Comparison of ENCODE assay signal across 22 cellular contexts in genomic region chr13:68291595-68291994, GRCh38.
"Had no signal": no experiment of that assay in that cellular context is flagged by ENCODE, and none has a peak within 500 bp of the region (broad histone marks: within the 10 kb centered on the region; RNA-seq: fewer than 3 reads in every experiment).

No MANE protein-coding gene starts in this region.

- H3K79me2 ChIP-seq: parathyroid adenoma had no signal

- H2AFZ ChIP-seq: neural progenitor cell, parathyroid adenoma had no signal

- H3K4me2 ChIP-seq: neural progenitor cell had no signal

- H3K4me3 ChIP-seq: neural progenitor cell, ovary, psoas muscle, right lobe of liver, sigmoid colon, suprapubic skin, testis, tibial artery, transverse colon, upper lobe of right lung, uterus had no signal

- H3K27ac ChIP-seq: neural progenitor cell, ovary, parathyroid adenoma, psoas muscle, right lobe of liver, sigmoid colon, suprapubic skin, testis, tibial artery, transverse colon, upper lobe of right lung, uterus had no signal

- H3K9ac ChIP-seq: neural progenitor cell, parathyroid adenoma had no signal

- H3K36me3 ChIP-seq: neural progenitor cell, ovary, right lobe of liver, sigmoid colon, suprapubic skin, tibial artery, transverse colon, upper lobe of right lung, uterus had no signal

- DNase-seq: natural killer cell; occipital lobe; ovary; right lobe of liver; sigmoid colon; small intestine; stimulated activated CD4-positive, alpha-beta T cell treated with anti-CD3 and anti-CD28 coated beads, Interleukin-15, amount 100 ng/mL, for 24 hours; stimulated activated CD4-positive, alpha-beta T cell treated with anti-CD3 and anti-CD28 coated beads, Interleukin-2, amount 100 ng/mL, for 24 hours; stimulated activated CD4-positive, alpha-beta T cell treated with anti-CD3 and anti-CD28 coated beads, Interleukin-2, amount 100 ng/mL, for 48 hours; stimulated activated CD4-positive, alpha-beta T cell treated with anti-CD3 and anti-CD28 coated beads, Interleukin-4, amount 100 ng/mL, for 24 hours; stimulated activated naive B cell treated with anti-CD40 and anti-IgM and Interleukin-4, amounts not matched to agents 10 μg/mL and 1 μg/mL and 100 μg/mL, for 72 hours; stimulated activated naive CD4-positive, alpha-beta T cell treated with Interleukin-2 at 50 U/mL for 16 hours; stimulated activated naive CD8-positive, alpha-beta T cell treated with anti-CD3 and anti-CD28 coated beads, Interleukin-15, amount 100 ng/mL, for 72 hours; testis; tibial artery; transverse colon; upper lobe of right lung; uterus had no signal

- H3K4me1 ChIP-seq: neural progenitor cell, parathyroid adenoma, psoas muscle, right lobe of liver, sigmoid colon, suprapubic skin, testis, tibial artery, transverse colon, upper lobe of right lung, uterus had no signal

- H3K27me3 ChIP-seq: neural progenitor cell, ovary, right lobe of liver, sigmoid colon, suprapubic skin, testis, tibial artery, transverse colon, upper lobe of right lung, uterus had no signal

- H3K9me3 ChIP-seq: ovary, psoas muscle, right lobe of liver, sigmoid colon, suprapubic skin, testis, tibial artery, transverse colon, upper lobe of right lung, uterus had no signal
